ENCODE assay signal across 22 cellular contexts in the genomic region with DNA sequence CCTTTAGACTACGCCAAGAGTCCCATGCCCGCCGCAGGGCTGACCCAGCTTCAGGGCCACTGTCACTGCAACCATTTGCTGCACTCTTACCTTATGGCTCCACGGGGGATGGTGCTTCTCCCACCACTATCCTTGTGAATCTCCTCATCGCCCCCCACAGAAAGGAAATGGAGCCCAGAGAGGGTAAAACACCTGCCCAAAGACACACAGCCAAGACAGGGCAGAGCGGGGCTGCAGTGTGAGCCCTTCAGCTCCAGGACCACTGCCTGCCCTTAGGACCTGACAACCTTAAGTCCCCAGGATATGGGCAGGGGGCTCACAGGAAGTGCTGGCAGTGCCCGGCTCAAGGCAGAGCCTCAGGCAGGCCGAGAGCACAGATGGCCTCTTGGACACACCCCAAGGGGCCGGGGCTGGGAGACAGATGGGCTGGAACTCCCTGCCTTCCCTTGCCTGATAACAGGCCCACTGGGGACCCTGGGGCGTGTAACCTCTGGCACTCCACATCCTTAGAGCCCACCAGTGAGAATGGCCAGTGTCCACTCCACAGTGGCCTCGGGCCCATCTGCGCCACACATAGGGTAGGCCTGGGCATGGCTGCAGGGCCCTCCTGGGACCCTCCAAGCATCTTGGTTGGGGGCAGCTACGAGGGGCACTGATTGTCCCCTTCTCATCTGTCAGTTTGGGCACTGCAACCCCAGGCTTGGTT.
"Had no signal": no experiment of that assay in that cellular context is flagged by ENCODE, and none has a peak within 500 bp of the region (broad histone marks: within the 10 kb centered on the region; RNA-seq: fewer than 3 reads in every experiment).

No MANE protein-coding gene starts in this region.

- H3K4me3 ChIP-seq: PC-9 had no signal

- H3K4me1 Mint-ChIP-seq: activated CD8-positive, alpha-beta memory T cell treated with anti-CD3 and anti-CD28 coated beads, Interleukin-2, amount 10 ng/mL, durations not matched to agents 7 days and 5 days; activated naive CD8-positive, alpha-beta T cell treated with anti-CD3 and anti-CD28 coated beads, Interleukin-2, amount 50 U/mL, for 24 hours; central memory CD8-positive, alpha-beta T cell had no signal

- H3K27me3 Mint-ChIP-seq: brain had no signal

- H3K4me3 Mint-ChIP-seq: activated CD8-positive, alpha-beta memory T cell treated with anti-CD3 and anti-CD28 coated beads, Interleukin-2, amount 10 ng/mL, durations not matched to agents 7 days and 5 days; activated naive CD8-positive, alpha-beta T cell treated with anti-CD3 and anti-CD28 coated beads, Interleukin-2, amount 50 U/mL, for 24 hours; activated T-cell treated with anti-CD3 and anti-CD28 coated beads, Interleukin-2, amount 50 U/mL, for 4 hours; brain; central memory CD8-positive, alpha-beta T cell; T-helper 17 cell; WTC11 had no signal

- ATAC-seq: activated CD8-positive, alpha-beta memory T cell treated with anti-CD3 and anti-CD28 coated beads, Interleukin-2, amount 10 ng/mL, durations not matched to agents 7 days and 5 days; activated naive CD4-positive, alpha-beta T cell treated with anti-CD3 and anti-CD28 coated beads, Interleukin-2, amount 50 U/mL, for 72 hours; activated naive CD8-positive, alpha-beta T cell treated with anti-CD3 and anti-CD28 coated beads, Interleukin-2, amount 50 U/mL, for 24 hours; activated T-cell treated with anti-CD3 and anti-CD28 coated beads, Interleukin-2, amount 50 U/mL, for 4 hours; T-helper 17 cell; WTC11 had no signal

- DNase-seq: activated CD4-positive, alpha-beta T cell treated with anti-CD3 and anti-CD28 coated beads for 48 hours; activated CD4-positive, alpha-beta T cell treated with anti-CD3 and anti-CD28 coated beads, Interleukin-2, amount 50 U/mL, for 4 hours; activated CD4-positive, CD25-positive, alpha-beta regulatory T cell treated with anti-CD3 and anti-CD28 coated beads, Interleukin-2, amount 50 U/mL, for 72 hours; activated CD8-positive, alpha-beta memory T cell treated with anti-CD3 and anti-CD28 coated beads, Interleukin-2, amount 10 ng/mL, durations not matched to agents 7 days and 5 days; activated effector memory CD4-positive, alpha-beta T cell treated with anti-CD3 and anti-CD28 coated beads, Interleukin-2, amount 50 U/mL, for 16 hours; activated naive CD4-positive, alpha-beta T cell treated with Interleukin-2 at 50 U/mL for 16 hours; activated naive CD8-positive, alpha-beta T cell treated with anti-CD3 and anti-CD28 coated beads, Interleukin-2, amount 50 U/mL, for 24 hours; activated T-cell treated with anti-CD3 and anti-CD28 coated beads, Interleukin-2, amount 50 U/mL, for 4 hours; amniotic stem cell; NCI-H1048; NCI-H146; NCI-H187 treated with DMSO at 0.1 percent for 48 hours; NCI-H2081 treated with DMSO at 0.1 percent for 48 hours; NCI-H446; PC-9; SIG-M5; T-helper 17 cell; T-helper 9 cell had no signal

- H3K27ac Mint-ChIP-seq: activated CD8-positive, alpha-beta memory T cell treated with anti-CD3 and anti-CD28 coated beads, Interleukin-2, amount 10 ng/mL, durations not matched to agents 7 days and 5 days; activated naive CD4-positive, alpha-beta T cell treated with anti-CD3 and anti-CD28 coated beads, Interleukin-2, amount 50 U/mL, for 72 hours; activated naive CD8-positive, alpha-beta T cell treated with anti-CD3 and anti-CD28 coated beads, Interleukin-2, amount 50 U/mL, for 24 hours; T-helper 17 cell; WTC11 had no signal

- H3K36me3 Mint-ChIP-seq: activated CD8-positive, alpha-beta memory T cell treated with anti-CD3 and anti-CD28 coated beads, Interleukin-2, amount 10 ng/mL, durations not matched to agents 7 days and 5 days; activated naive CD4-positive, alpha-beta T cell treated with anti-CD3 and anti-CD28 coated beads, Interleukin-2, amount 50 U/mL, for 72 hours; brain; WTC11 had no signal

- H3K9me3 Mint-ChIP-seq: activated naive CD4-positive, alpha-beta T cell treated with anti-CD3 and anti-CD28 coated beads, Interleukin-2, amount 50 U/mL, for 72 hours; activated naive CD8-positive, alpha-beta T cell treated with anti-CD3 and anti-CD28 coated beads, Interleukin-2, amount 50 U/mL, for 24 hours; activated T-cell treated with anti-CD3 and anti-CD28 coated beads, Interleukin-2, amount 50 U/mL, for 4 hours; brain; central memory CD8-positive, alpha-beta T cell; WTC11 had no signal

- H3K27ac ChIP-seq: PC-9 had no signal
